In the genomic region with DNA sequence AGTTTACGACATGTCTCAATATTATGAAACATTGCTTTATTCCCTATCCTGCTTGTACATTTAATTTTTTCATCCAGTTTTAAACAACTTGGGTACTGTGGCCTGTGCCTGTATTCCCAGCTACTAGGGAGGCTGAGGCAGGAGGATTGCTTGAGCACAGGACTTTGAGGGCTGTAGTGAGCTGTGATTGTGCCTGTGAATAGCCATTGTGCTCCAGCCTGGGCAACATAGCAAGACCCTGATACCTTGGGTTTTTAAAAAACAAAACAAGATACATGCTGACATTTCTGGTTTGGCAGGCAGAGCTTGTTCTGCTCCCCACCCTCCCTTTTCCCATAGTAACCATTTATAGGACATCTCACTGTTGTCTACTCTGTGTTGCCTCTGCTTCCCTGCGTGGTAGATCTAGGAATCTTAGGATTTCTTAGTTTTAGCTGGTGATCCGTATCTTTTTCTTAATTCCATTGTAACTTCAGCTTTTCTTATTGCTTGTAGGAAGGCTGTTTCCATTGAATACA, we compare ENCODE assay signal across 20 cellular contexts.
"Had no signal": no experiment of that assay in that cellular context is flagged by ENCODE, and none has a peak within 500 bp of the region (broad histone marks: within the 10 kb centered on the region; RNA-seq: fewer than 3 reads in every experiment).

No MANE protein-coding gene starts in this region.

- H3K9me3 ChIP-seq: heart right ventricle, lower lobe of right lung had no signal

- H3K27me3 Mint-ChIP-seq: activated B cell treated with CpG ODN at 0.5 μM for 24 hours; activated CD4-positive, alpha-beta T cell treated with anti-CD3 and anti-CD28 coated beads for 36 hours; activated naive CD8-positive, alpha-beta T cell treated with anti-CD3 and anti-CD28 coated beads for 36 hours; effector memory CD8-positive, alpha-beta T cell; naive thymus-derived CD8-positive, alpha-beta T cell; T-cell had no signal

- H3K27ac Mint-ChIP-seq: activated B cell treated with CpG ODN at 0.5 μM for 24 hours; activated CD4-positive, alpha-beta T cell treated with anti-CD3 and anti-CD28 coated beads for 36 hours; activated naive CD8-positive, alpha-beta T cell treated with anti-CD3 and anti-CD28 coated beads for 36 hours; neural progenitor cell had no signal

- DNase-seq: activated B cell treated with CpG ODN at 0.5 μM for 24 hours; activated CD4-positive, alpha-beta T cell treated with anti-CD3 and anti-CD28 coated beads for 36 hours; activated CD4-positive, alpha-beta T cell treated with anti-CD3 and anti-CD28 coated beads, Interleukin-2, amount 50 U/mL, for 4 hours; activated naive CD4-positive, alpha-beta T cell treated with Interleukin-2 at 50 U/mL for 16 hours; activated naive CD8-positive, alpha-beta T cell treated with anti-CD3 and anti-CD28 coated beads for 36 hours; activated T-cell treated with anti-CD3 and anti-CD28 coated beads, Interleukin-2, amount 50 U/mL, for 48 hours; central memory CD4-positive, alpha-beta T cell; dorsolateral prefrontal cortex; effector memory CD8-positive, alpha-beta T cell; heart right ventricle; kidney; lower lobe of right lung; mesendoderm; naive thymus-derived CD8-positive, alpha-beta T cell; posterior cingulate gyrus; retina; stimulated activated CD4-positive, alpha-beta T cell treated with anti-CD3 and anti-CD28 coated beads, Interleukin-4, amount 100 ng/mL, for 24 hours; stimulated activated naive CD4-positive, alpha-beta T cell treated with Interleukin-2 at 50 U/mL for 16 hours; T-cell had no signal

- H3K27me3 ChIP-seq: dorsolateral prefrontal cortex, heart right ventricle, neural progenitor cell had no signal

- H3K4me3 Mint-ChIP-seq: activated B cell treated with CpG ODN at 0.5 μM for 24 hours; activated CD4-positive, alpha-beta T cell treated with anti-CD3 and anti-CD28 coated beads for 36 hours; activated naive CD8-positive, alpha-beta T cell treated with anti-CD3 and anti-CD28 coated beads for 36 hours; neural progenitor cell; T-cell had no signal

- H3K27ac ChIP-seq: dorsolateral prefrontal cortex, heart right ventricle, lower lobe of right lung, neural progenitor cell had no signal

- H3K9me3 Mint-ChIP-seq: activated B cell treated with CpG ODN at 0.5 μM for 24 hours; activated naive CD8-positive, alpha-beta T cell treated with anti-CD3 and anti-CD28 coated beads for 36 hours; effector memory CD8-positive, alpha-beta T cell; naive thymus-derived CD8-positive, alpha-beta T cell; T-cell had no signal

- ATAC-seq: activated CD4-positive, alpha-beta T cell treated with anti-CD3 and anti-CD28 coated beads for 36 hours; effector memory CD8-positive, alpha-beta T cell; heart right ventricle; lower lobe of right lung; naive thymus-derived CD8-positive, alpha-beta T cell; T-cell had no signal

- H3K36me3 ChIP-seq: heart right ventricle, lower lobe of right lung, neural progenitor cell had no signal

- H3K4me1 ChIP-seq: neural progenitor cell had no signal

- H3K4me3 ChIP-seq: dorsolateral prefrontal cortex, heart right ventricle, lower lobe of right lung, neural progenitor cell had no signal
